In genomic region chr12:12976366-12976765, GRCh38 we compare ENCODE assay signal across 1 cellular context.
TF ChIP-seq lines count a peak whose summit lies in the region.

No MANE protein-coding gene starts in this region.

TF ChIP-seq in IMR-90, 13 proteins besides CTCF, POLR2A, EP300 and RAD21:
- TF ChIP-seq, protein P1, sequence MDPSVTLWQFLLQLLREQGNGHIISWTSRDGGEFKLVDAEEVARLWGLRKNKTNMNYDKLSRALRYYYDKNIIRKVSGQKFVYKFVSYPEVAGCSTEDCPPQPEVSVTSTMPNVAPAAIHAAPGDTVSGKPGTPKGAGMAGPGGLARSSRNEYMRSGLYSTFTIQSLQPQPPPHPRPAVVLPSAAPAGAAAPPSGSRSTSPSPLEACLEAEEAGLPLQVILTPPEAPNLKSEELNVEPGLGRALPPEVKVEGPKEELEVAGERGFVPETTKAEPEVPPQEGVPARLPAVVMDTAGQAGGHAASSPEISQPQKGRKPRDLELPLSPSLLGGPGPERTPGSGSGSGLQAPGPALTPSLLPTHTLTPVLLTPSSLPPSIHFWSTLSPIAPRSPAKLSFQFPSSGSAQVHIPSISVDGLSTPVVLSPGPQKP (IDR thresholded peaks at IDR 0.05; ENCODE audit: borderline replicate concordance, low read depth, low read length), result no peak
- peak; percentile 98 for TF ChIP-seq CEBPB (IDR thresholded peaks at IDR 0.05; ENCODE audit: low read depth, low read length)
- no peak for TF ChIP-seq USF2 (IDR thresholded peaks at IDR 0.05; ENCODE audit: low read depth, low read length)
- 0 out of 2 replicates have a peak, but pooled peaks have one; percentile 4 for TF ChIP-seq SMC3 (IDR thresholded peaks at IDR 0.05; ENCODE audit: low read depth, low read length)
- peak; percentile 91 for TF ChIP-seq NFE2L2 (IDR thresholded peaks at IDR 0.05; ENCODE audit: low read depth, low read length)
- peak; percentile 95 for TF ChIP-seq FOS (IDR thresholded peaks at IDR 0.05; ENCODE audit: low read depth, low read length)
- peak; percentile 84 for TF ChIP-seq MXI1 (IDR thresholded peaks at IDR 0.05; ENCODE audit: borderline replicate concordance, low read depth, low read length)
- no peak for TF ChIP-seq MAZ (IDR thresholded peaks at IDR 0.05; ENCODE audit: borderline replicate concordance, low read depth, low read length)
- no peak for TF ChIP-seq RCOR1 (IDR thresholded peaks at IDR 0.05; ENCODE audit: insufficient replicate concordance, low read length)
- TF ChIP-seq MAFK (IDR thresholded peaks at IDR 0.05; ENCODE audit: low read depth, low read length), result peak; percentile 71
- TF ChIP-seq BHLHE40 (IDR thresholded peaks at IDR 0.05; ENCODE audit: low read depth, low read length), result peak; percentile 65
- TF ChIP-seq CHD1 (IDR thresholded peaks at IDR 0.05; ENCODE audit: low read depth, low read length), result no peak
- no peak for TF ChIP-seq RFX5 (IDR thresholded peaks at IDR 0.05; ENCODE audit: low read depth, low read length)
